ENCODE assay signal across 9 cellular contexts in genomic region chr13:51801631-51802099, GRCh38. TPM values are rescaled to one million over a fixed set of nuclear protein-coding genes. Genes with fewer than 3 reads are reported as not detected.
DNase-seq lines count a peak whose midpoint lies in the region; ATAC-seq and TF ChIP-seq lines count a peak whose summit lies in the region.
"Had no signal": no experiment of that assay in that cellular context is flagged by ENCODE, and none has a peak within 500 bp of the region (broad histone marks: within the 10 kb centered on the region; RNA-seq: fewer than 3 reads in every experiment).

No MANE protein-coding gene starts in this region.

- peaks cover 56% of the 10 kb centered on the region for H3K4me1 Mint-ChIP-seq in activated T-cell treated with anti-CD3 and anti-CD28 coated beads, Interleukin-2, amount 50 U/mL, for 72 hours (ENCODE audit: low read depth)
- peaks cover 14% of the 10 kb centered on the region for H3K4me1 Mint-ChIP-seq in MCF 10A (ENCODE audit: insufficient read depth, unreplicated experiment)

- no peak for DNase-seq in activated T-cell treated with anti-CD3 and anti-CD28 coated beads, Interleukin-2, amount 50 U/mL, for 72 hours
- no peak for DNase-seq in activated T-cell treated with anti-CD3 and anti-CD28 coated beads, Interleukin-2, amount 50 U/mL, for 48 hours
- DNase-seq in MCF 10A (ENCODE audit: unreplicated experiment) (peak; percentile 38), lower leg skin (ENCODE audit: low spot score in 2 of 2) (peak; percentile 78 to 94), suprapubic skin (ENCODE audit: low spot score in 2 of 2) (peak in 1 of 2 donors; percentile 87), GM10248 (ENCODE audit: extremely low spot score) (no peak), RKO (ENCODE audit: low spot score) (no peak)

- BruUV-seq in MCF 10A (replicated peaks; lab: Mats Ljungman, UMichigan) = no TSS peak

- peak overlapping the region; percentile 95 to 98 for H3K4me3 Mint-ChIP-seq in activated T-cell treated with anti-CD3 and anti-CD28 coated beads, Interleukin-2, amount 50 U/mL, for 72 hours
- H3K4me3 Mint-ChIP-seq in MCF 10A (ENCODE audit: unreplicated experiment) = peak overlapping the region; percentile 12

- CTCF ChIA-PET in MCF 10A (lab: Yijun Ruan, JAX) = interaction anchor here (0.8 to 1.7 kb wide), 6 partner anchors 10 to 676 kb away, joined by 4 to 6 read pairs (median 4); no protein-coding TSS in a partner anchor
- CTCF ChIA-PET in GM10248 (lab: Yijun Ruan, JAX) = interaction anchor here (1.0 to 9.1 kb wide), 6 partner anchors 18 to 649 kb away, joined by 3 to 88 read pairs (median 4); no protein-coding TSS in a partner anchor

- H3K27ac Mint-ChIP-seq in activated T-cell treated with anti-CD3 and anti-CD28 coated beads, Interleukin-2, amount 50 U/mL, for 72 hours = no peak overlapping the region
- H3K27ac Mint-ChIP-seq in MCF 10A (ENCODE audit: low read depth, unreplicated experiment) = peak overlapping the region; percentile 63

- intact Hi-C loops in MCF 10A (cut with micrococcal nuclease) = no loop called here
- intact Hi-C loops in lower leg skin (cut with DNase I; ENCODE audit: low total_unique reads) = no loop called here

- TF ChIP-seq POLR2A in lower leg skin (IDR thresholded peaks at IDR 0.05) (no peak), suprapubic skin (IDR thresholded peaks at IDR 0.05) (no peak)

- no peak for TF ChIP-seq EP300 in suprapubic skin (IDR thresholded peaks at IDR 0.05)

- H3K36me3 Mint-ChIP-seq in activated T-cell treated with anti-CD3 and anti-CD28 coated beads, Interleukin-2, amount 50 U/mL, for 72 hours (ENCODE audit: insufficient read depth in 2 of 2) = peaks cover 0 to 4% of the 10 kb centered on the region in 2 donors
- H3K36me3 Mint-ChIP-seq in MCF 10A (ENCODE audit: insufficient read depth, unreplicated experiment) = no peaks in the 10 kb centered on the region

- H3K4me3 ChIP-seq in lower leg skin (ENCODE audit: low read depth, poor library complexity, severe bottlenecking) (no peak overlapping the region), suprapubic skin (peak overlapping the region; percentile 11)

- TF ChIP-seq CTCF in MCF 10A (IDR thresholded peaks at IDR 0.05; ENCODE audit: unreplicated experiment) (no peak), lower leg skin (IDR thresholded peaks at IDR 0.05) (no peak), suprapubic skin (IDR thresholded peaks at IDR 0.05) (no peak), GM10248 (IDR thresholded peaks at IDR 0.05; ENCODE audit: control extremely low read depth, extremely low read depth, low read depth, missing control alignments) (no peak)

- no peaks in the 10 kb centered on the region for H3K9me3 Mint-ChIP-seq in activated T-cell treated with anti-CD3 and anti-CD28 coated beads, Interleukin-2, amount 50 U/mL, for 72 hours
- H3K9me3 Mint-ChIP-seq in MCF 10A (ENCODE audit: unreplicated experiment) = no peaks in the 10 kb centered on the region

- peaks cover 59% of the 10 kb centered on the region for H3K4me1 ChIP-seq in suprapubic skin

- H3K27me3 ChIP-seq in suprapubic skin = no peaks in the 10 kb centered on the region

- H3K27me3 Mint-ChIP-seq in activated T-cell treated with anti-CD3 and anti-CD28 coated beads, Interleukin-2, amount 50 U/mL, for 72 hours (ENCODE audit: low read depth) = no peaks in the 10 kb centered on the region
- H3K27me3 Mint-ChIP-seq in MCF 10A (ENCODE audit: insufficient read depth, unreplicated experiment) = no peaks in the 10 kb centered on the region

- 28 to 31% methylated on average over 7 of the region's 7 CpGs for WGBS in lower leg skin, 2 donors
- 44% methylated on average over 7 of the region's 7 CpGs for WGBS in suprapubic skin

- H3K9me3 ChIP-seq in suprapubic skin = no peaks in the 10 kb centered on the region
- H3K9me3 ChIP-seq: neutrophil had no signal

- peaks cover 5% of the 10 kb centered on the region for H3K36me3 ChIP-seq in suprapubic skin

- POLR2A ChIA-PET in MCF 10A (lab: Yijun Ruan, JAX) = interaction anchor here (0.7 to 3.3 kb wide), 15 partner anchors 8 to 428 kb away, joined by 3 to 16 read pairs (median 3); partner anchors contain the start of gene INTS6
- POLR2A ChIA-PET in GM10248 (lab: Yijun Ruan, JAX) = no interaction called here

- peak overlapping the region; percentile 99 for H3K27ac ChIP-seq in suprapubic skin
- H3K27ac ChIP-seq: neutrophil had no signal

- no peak for ATAC-seq in activated T-cell treated with anti-CD3 and anti-CD28 coated beads, Interleukin-2, amount 50 U/mL, for 72 hours (replicated peaks in 1 of 2)
- ATAC-seq in activated CD4-positive, CD25-positive, alpha-beta regulatory T cell treated with anti-CD3 and anti-CD28 coated beads, Interleukin-2, amount 50 U/mL, for 24 hours = no peak

RNA-seq across cellular contexts. Expression of gene DHRS12, which starts 2.3 kb away (rescaled TPM):
- total RNA-seq in activated T-cell treated with anti-CD3 and anti-CD28 coated beads, Interleukin-2, amount 50 U/mL, for 72 hours = 1 to 10 TPM; 8.0 to 8.5 TPM
- 6.2 and 6.8 TPM in 2 replicates for total RNA-seq in MCF 10A (2022)
- 10 to 100 TPM in 2 of 4 donors, 1 to 10 TPM in 2; 7.6 to 11.8 (median 10.3) TPM for total RNA-seq in lower leg skin
- total RNA-seq in suprapubic skin = 10 to 100 TPM in 2 of 4 donors, 1 to 10 TPM in 2; 3.5 to 25.8 (median 10.8) TPM

RNA-seq across cellular contexts. Expression of gene TMEM272, which starts 43.3 kb away (rescaled TPM):
- under 1 TPM; 0.19 to 0.30 TPM for total RNA-seq in activated T-cell treated with anti-CD3 and anti-CD28 coated beads, Interleukin-2, amount 50 U/mL, for 72 hours
- total RNA-seq in MCF 10A (2022) = not detected in 2 replicates
- total RNA-seq in lower leg skin = under 1 TPM in 1 of 4 donors, not detected in 3; 0.32 TPM
- total RNA-seq in suprapubic skin = under 1 TPM in 3 of 4 donors, not detected in 1; 0.13 to 0.24 (median 0.17) TPM

Comparison
In these comparisons a context has a peak if more than half of its experiments do, and no peak if none do; other contexts are left out.
1. DNase-seq: peak in MCF 10A (single experiment) and lower leg skin (2 of 2); none in activated T-cell treated with anti-CD3 and anti-CD28 coated beads, Interleukin-2, amount 50 U/mL, for 72 hours (0 of 2), activated T-cell treated with anti-CD3 and anti-CD28 coated beads, Interleukin-2, amount 50 U/mL, for 48 hours (0 of 2), GM10248 (single experiment) and RKO (single experiment).